7 cellular contexts compared by ENCODE assay signal in genomic region chr6:54992789-54993188, GRCh38.
DNase-seq lines count a peak whose midpoint lies in the region; ATAC-seq, FAIRE-seq and TF ChIP-seq lines count a peak whose summit lies in the region.

No MANE protein-coding gene starts in this region.

- RAD21 ChIA-PET in GM12878 (lab: Charles Lee; ENCODE audit: unreplicated experiment) = interaction anchor here (0.6 to 1.4 kb wide), 3 partner anchors 273 to 357 kb away, joined by 3 to 5 read pairs (median 5); no protein-coding TSS in a partner anchor

- peak; percentile 42 to 65 (median 51); a peak in 5 of 6 replicates for TF ChIP-seq CTCF in GM12878 (IDR thresholded peaks at IDR 0.05 in 2 of 3, conservative IDR thresholded peaks at IDR 0.05 in 1 of 3; ENCODE audit: control insufficient read depth in 2 of 3, extremely low read depth in 1 of 3, insufficient read depth in 1 of 3, low read depth in 3 of 3, low read length in 3 of 3)
- peak; percentile 38 for TF ChIP-seq CTCF in retinal pigment epithelial cell (conservative IDR thresholded peaks at IDR 0.05; ENCODE audit: low read depth, low read length)

- H3K9ac ChIP-seq in GM12878 (ENCODE audit: control insufficient read depth, insufficient read depth, low read length) = no peak overlapping the region

- H3K9me3 ChIP-seq in GM12878 (replicated peaks; ENCODE audit: control insufficient read depth, insufficient read depth, low read length) = no peaks in the 10 kb centered on the region

- SMC1A ChIA-PET in GM12878 (lab: Charles Lee; ENCODE audit: uncharacterized antibody, unreplicated experiment) = interaction anchor here (1.5 to 4.3 kb wide), 2 partner anchors 275 to 1007 kb away, joined by 3 to 27 read pairs; no protein-coding TSS in a partner anchor

- peak; percentile 30 for DNase-seq in HT1080 (ENCODE audit: low read depth)
- no peak for DNase-seq in GM12878 (ENCODE audit: low read depth, low spot score)
- DNase-seq in retinal pigment epithelial cell (ENCODE audit: low read depth) = no peak
- no peak for DNase-seq in NCI-H2081 treated with DMSO at 0.1 percent for 48 hours (lab: John Stamatoyannopoulos, UW)
- DNase-seq in HEK293T (ENCODE audit: extremely low spot score) = no peak

- no peak for TF ChIP-seq POLR2A in GM12878 (IDR thresholded peaks at IDR 0.05; ENCODE audit: low read depth, low read length)

- H3K4me1 ChIP-seq in GM12878 (ENCODE audit: control insufficient read depth, insufficient read depth, low read length) = no peaks in the 10 kb centered on the region

- H3K4me2 ChIP-seq in GM12878 (ENCODE audit: control insufficient read depth, insufficient read depth) = no peak overlapping the region

- no peaks in the 10 kb centered on the region for H3K36me3 ChIP-seq in GM12878 (ENCODE audit: control insufficient read depth in 2 of 2, insufficient read depth in 2 of 2, low read length in 1 of 2)

- CTCF ChIA-PET in GM12878 (lab: Yijun Ruan, JAX) (interaction anchor here (0.7 to 6.5 kb wide), 6 partner anchors 12 to 295 kb away, joined by 3 to 48 read pairs (median 4); no protein-coding TSS in a partner anchor), HEK293T (lab: Yijun Ruan, JAX) (no interaction called here)

- H3K27ac ChIP-seq in GM12878 (ENCODE audit: control insufficient read depth, insufficient read depth) = no peak overlapping the region

- no TSS peak for BruUV-seq in GM12878 (replicated peaks; lab: Mats Ljungman, UMichigan)

- no peak overlapping the region for H3K4me3 ChIP-seq in GM12878
- no peak overlapping the region for H3K4me3 ChIP-seq in retinal pigment epithelial cell (ENCODE audit: low read length)

- peak; percentile 74 for TF ChIP-seq RAD21 in GM12878 (IDR thresholded peaks at IDR 0.05; ENCODE audit: insufficient read depth, low read depth, low read length)

- TF ChIP-seq EP300 in GM12878 (IDR thresholded peaks at IDR 0.05; ENCODE audit: borderline replicate concordance in 1 of 2, control insufficient read depth in 1 of 2, low read depth in 2 of 2, low read length in 2 of 2) = no peak

- no peaks in the 10 kb centered on the region for H3K79me2 ChIP-seq in GM12878 (ENCODE audit: control insufficient read depth, insufficient read depth, low read length)

- intact Hi-C loops in GM12878 (cut with micrococcal nuclease; ENCODE audit: unreplicated experiment) = loop anchor here (1.0 to 5.0 kb wide), 2 partner anchors 274 to 1005 kb away; no protein-coding TSS in a partner anchor

- POLR2A ChIA-PET in GM12878 (lab: Charles Lee) = no interaction called here
- POLR2A ChIA-PET in HEK293T (lab: Yijun Ruan, JAX) = no interaction called here

- peak; percentile 31 for FAIRE-seq in GM12878 (lab: Jason Lieb, UNC)

- H3K27me3 ChIP-seq in GM12878 (replicated peaks in 1 of 2; ENCODE audit: control insufficient read depth in 2 of 2, insufficient read depth in 2 of 2, low read length in 1 of 2) = no peaks in the 10 kb centered on the region

- ATAC-seq in GM19023 (IDR thresholded peaks at IDR 0.05; ENCODE audit: unreplicated experiment) (peak; percentile 50), GM12878 (peak; percentile 80)
- no peak for ATAC-seq in activated CD4-positive, CD25-positive, alpha-beta regulatory T cell treated with anti-CD3 and anti-CD28 coated beads, Interleukin-2, amount 50 U/mL, for 24 hours

- in situ Hi-C loops in GM12878 (cut with MboI) = no loop called here

- no peaks in the 10 kb centered on the region for H4K20me1 ChIP-seq in GM12878 (ENCODE audit: control insufficient read depth, insufficient read depth)

- H2AFZ ChIP-seq in GM12878 (ENCODE audit: control insufficient read depth, low read depth, low read length) = no peak overlapping the region

TF ChIP-seq in GM12878, 131 proteins besides CTCF, POLR2A, EP300 and RAD21:
- TF ChIP-seq BCL3 (IDR thresholded peaks at IDR 0.05; ENCODE audit: borderline replicate concordance, insufficient read depth, low read depth, low read length, poor library complexity, severe bottlenecking) = no peak
- TF ChIP-seq SP1 (IDR thresholded peaks at IDR 0.05; ENCODE audit: low read depth, low read length) = no peak
- no peak for TF ChIP-seq SIX5 (IDR thresholded peaks at IDR 0.05; ENCODE audit: low read depth, low read length, severe bottlenecking)
- TF ChIP-seq SMC3 (IDR thresholded peaks at IDR 0.05; ENCODE audit: borderline replicate concordance, low read length) = peak; percentile 43; the same call in 1 of the 2 replicates

TF ChIP-seq in HEK293T, 16 proteins besides CTCF, POLR2A, EP300 and RAD21:
- TF ChIP-seq LEF1 (IDR thresholded peaks at IDR 0.05; ENCODE audit: borderline replicate concordance) = no peak
- no peak for TF ChIP-seq SUZ12 (IDR thresholded peaks at IDR 0.05)
- no peak for TF ChIP-seq BHLHE40 (IDR thresholded peaks at IDR 0.05; ENCODE audit: borderline replicate concordance)
- TF ChIP-seq HDGF (IDR thresholded peaks at IDR 0.05; ENCODE audit: borderline replicate concordance) = no peak
- TF ChIP-seq FOXA1 (IDR thresholded peaks at IDR 0.05) = no peak

Comparison
In these comparisons a context has a peak if more than half of its experiments do, and no peak if none do; other contexts are left out.
1. ATAC-seq: peak in GM19023 (single experiment) and GM12878 (single experiment); none in activated CD4-positive, CD25-positive, alpha-beta regulatory T cell treated with anti-CD3 and anti-CD28 coated beads, Interleukin-2, amount 50 U/mL, for 24 hours (0 of 2).